ENCODE assay signal across 12 cellular contexts in genomic region chr5:14286574-14287399, GRCh38.
DNase-seq lines count a peak whose midpoint lies in the region; ATAC-seq and TF ChIP-seq lines count a peak whose summit lies in the region.
"Had no signal": no experiment of that assay in that cellular context is flagged by ENCODE, and none has a peak within 500 bp of the region (broad histone marks: within the 10 kb centered on the region; RNA-seq: fewer than 3 reads in every experiment).

No MANE protein-coding gene starts in this region.

- ATAC-seq in GM18511 (IDR thresholded peaks at IDR 0.05; ENCODE audit: unreplicated experiment): peak; percentile 94
- ATAC-seq in GM21576 (IDR thresholded peaks at IDR 0.05; ENCODE audit: unreplicated experiment): peak; percentile 90
- ATAC-seq in HG03432 (IDR thresholded peaks at IDR 0.05; ENCODE audit: unreplicated experiment): peak; percentile 93
- ATAC-seq: HepG2 had no signal

- TF ChIP-seq CTCF in fibroblast of the aortic adventitia (IDR thresholded peaks at IDR 0.05; ENCODE audit: insufficient read depth, low read length): no peak

- DNase-seq in fibroblast of the aortic adventitia (ENCODE audit: low read depth) (peak; percentile 22), NCI-H1048 (lab: John Stamatoyannopoulos, UW) (no peak), HPDE6-E6E7 (ENCODE audit: extremely low spot score) (no peak), NCI-H1694 treated with DMSO at 0.1 percent for 48 hours (lab: John Stamatoyannopoulos, UW) (no peak), midbrain (lab: John Stamatoyannopoulos, UW) (no peak)
- DNase-seq: activated CD8-positive, alpha-beta memory T cell treated with anti-CD3 and anti-CD28 coated beads, Interleukin-2, amount 50 U/mL, for 48 hours; DMS79 treated with DMSO at 0.1 percent for 48 hours; tibial artery had no signal

- no peak overlapping the region for H3K4me3 ChIP-seq in fibroblast of the aortic adventitia (ENCODE audit: low read depth, low read length)
- H3K4me3 ChIP-seq: tibial artery had no signal
